15 cellular contexts compared by ENCODE assay signal in genomic region chr11:79940165-79940564, GRCh38.
DNase-seq lines count a peak whose midpoint lies in the region; ATAC-seq and TF ChIP-seq lines count a peak whose summit lies in the region.
"Had no signal": no experiment of that assay in that cellular context is flagged by ENCODE, and none has a peak within 500 bp of the region (broad histone marks: within the 10 kb centered on the region; RNA-seq: fewer than 3 reads in every experiment).

No MANE protein-coding gene starts in this region.

- peak overlapping the region; percentile 6; the same call in 2 of the 3 replicates for H2BK15ac ChIP-seq in IMR-90 (ENCODE audit: low read depth, low read length)

- H4K91ac ChIP-seq in IMR-90 (ENCODE audit: insufficient read depth, low read depth, low read length) = peak overlapping the region; percentile 24

- POLR2A ChIA-PET in IMR-90 (lab: Charles Lee; ENCODE audit: unreplicated experiment) = no interaction called here

- H3K4ac ChIP-seq in IMR-90 (ENCODE audit: low read depth, low read length) = peak overlapping the region; percentile 62

- no peak for ATAC-seq in IMR-90 (ENCODE audit: low read depth)
- ATAC-seq in psoas muscle = peak in 3 of 4 donors; percentile 37 to 59 (median 51)
- no peak for ATAC-seq in GM19455 (IDR thresholded peaks at IDR 0.05; ENCODE audit: unreplicated experiment)
- no peak for ATAC-seq in GM19023 (IDR thresholded peaks at IDR 0.05; ENCODE audit: unreplicated experiment)
- no peak for ATAC-seq in HG03108 (IDR thresholded peaks at IDR 0.05; ENCODE audit: unreplicated experiment)
- ATAC-seq: stimulated activated memory B cell treated with anti-CD40 and anti-IgM and Interleukin-4, amounts not matched to agents 10 μg/mL and 1 μg/mL and 100 μg/mL, for 72 hours had no signal

- H3K9me1 ChIP-seq in IMR-90 (ENCODE audit: insufficient read depth, low read length) = 0 out of 2 replicates have a peak, but pooled peaks cover 3% of the 10 kb centered on the region

- peak overlapping the region; percentile 41; the same call in 1 of the 2 replicates for H3K18ac ChIP-seq in IMR-90 (ENCODE audit: low read depth, low read length)

- no peaks in the 10 kb centered on the region for H3K9me3 ChIP-seq in IMR-90 (ENCODE audit: control insufficient read depth, insufficient read depth, low read length)
- no peaks in the 10 kb centered on the region for H3K9me3 ChIP-seq in fibroblast of lung (ENCODE audit: control insufficient read depth, insufficient read depth, low read depth, low read length)
- H3K9me3 ChIP-seq in psoas muscle = no peaks in the 10 kb centered on the region
- H3K9me3 ChIP-seq: BE2C, colonic mucosa had no signal

- H3K4me1 ChIP-seq in IMR-90 (ENCODE audit: control insufficient read depth, insufficient read depth, low read length) (peaks cover 9% of the 10 kb centered on the region), fibroblast of lung (ENCODE audit: control insufficient read depth, extremely low read depth, insufficient read depth, low read length) (no peaks in the 10 kb centered on the region), psoas muscle (no peaks in the 10 kb centered on the region)
- H3K4me1 ChIP-seq: BE2C, colonic mucosa had no signal

- no peak overlapping the region for H4K5ac ChIP-seq in IMR-90 (ENCODE audit: low read depth, low read length)

- dilution Hi-C loops in IMR-90 (cut with HindIII; ENCODE audit: low sequenced_read_pairs, unreplicated experiment) = no loop called here

- H3K36me3 ChIP-seq in IMR-90 (ENCODE audit: control insufficient read depth, insufficient read depth, low read length) = no peaks in the 10 kb centered on the region
- H3K36me3 ChIP-seq in fibroblast of lung (ENCODE audit: control insufficient read depth, insufficient read depth, low read length) = no peaks in the 10 kb centered on the region
- H3K36me3 ChIP-seq in psoas muscle (ENCODE audit: insufficient read depth in 1 of 2, low read depth in 1 of 2) = no peaks in the 10 kb centered on the region
- H3K36me3 ChIP-seq: BE2C, colonic mucosa had no signal

- BruUV-seq in IMR-90 (replicated peaks; lab: Mats Ljungman, UMichigan) = no TSS peak

- H3K14ac ChIP-seq in IMR-90 (replicated peaks; ENCODE audit: low read depth, low read length) = peak overlapping the region; percentile 76; the same call in 1 of the 2 replicates

- H2BK5ac ChIP-seq in IMR-90 (ENCODE audit: low read depth, low read length, poor library complexity, severe bottlenecking) = no peak overlapping the region

- H4K8ac ChIP-seq in IMR-90 (ENCODE audit: low read depth in 2 of 2, low read length in 2 of 2) = peak overlapping the region in 1 of 2 experiments; percentile 40; a peak in 1 of 4 replicates

- peak overlapping the region; percentile 82 for H2BK20ac ChIP-seq in IMR-90 (ENCODE audit: low read depth, low read length)

- peak overlapping the region; percentile 87 for H2BK120ac ChIP-seq in IMR-90 (ENCODE audit: low read depth, low read length)

- in situ Hi-C loops in IMR-90 (cut with MboI; ENCODE audit: low sequenced_read_pairs) = no loop called here

- WGBS in IMR-90 (ENCODE audit: extremely low coverage in 2 of 2, insufficient read length in 1 of 2), 2 experiments = 80% methylated on average over 2 of the region's 6 CpGs; no CpG with 5 or more reads in 1 of the 2 experiments
- 41 to 51% (median 41%) methylated on average over 6 of the region's 6 CpGs for WGBS in psoas muscle, 3 donors

- intact Hi-C loops in IMR-90 (cut with micrococcal nuclease) = no loop called here
- intact Hi-C loops in psoas muscle (cut with DNase I) = no loop called here

- H3K9ac ChIP-seq in IMR-90 (ENCODE audit: low read depth, low read length) (no peak overlapping the region), fibroblast of lung (ENCODE audit: insufficient read depth, low read length) (no peak overlapping the region)

- no peak overlapping the region for H3K56ac ChIP-seq in IMR-90 (ENCODE audit: extremely low read depth, insufficient read depth, low read length)

- TF ChIP-seq RAD21 in IMR-90 (IDR thresholded peaks at IDR 0.05; ENCODE audit: low read length) = no peak

- TF ChIP-seq CTCF in IMR-90 (conservative IDR thresholded peaks at IDR 0.05; ENCODE audit: low read depth, low read length) (no peak), fibroblast of lung (conservative IDR thresholded peaks at IDR 0.05 in 1 of 2, IDR thresholded peaks at IDR 0.05 in 1 of 2; ENCODE audit: low read depth in 1 of 2, low read length in 2 of 2) (no peak), psoas muscle (IDR thresholded peaks at IDR 0.05) (no peak)

- H3K79me1 ChIP-seq in IMR-90 (ENCODE audit: low read depth in 1 of 2, low read length in 2 of 2) = no peaks in the 10 kb centered on the region

- no peaks in the 10 kb centered on the region for H3K79me2 ChIP-seq in fibroblast of lung (ENCODE audit: control insufficient read depth, insufficient read depth, low read length)

- H3K27me3 ChIP-seq in IMR-90 (ENCODE audit: control insufficient read depth, insufficient read depth, low read length) = no peaks in the 10 kb centered on the region
- no peaks in the 10 kb centered on the region for H3K27me3 ChIP-seq in fibroblast of lung (ENCODE audit: control insufficient read depth, insufficient read depth, low read length)
- peaks cover 0 to 4% (median 0%) of the 10 kb centered on the region in 3 donors for H3K27me3 ChIP-seq in psoas muscle (ENCODE audit: insufficient read depth in 3 of 3, low read length in 2 of 3)
- H3K27me3 ChIP-seq: BE2C, colonic mucosa had no signal

- H2AK5ac ChIP-seq in IMR-90 (ENCODE audit: low read depth, low read length) = peak overlapping the region; percentile 23; the same call in 1 of the 2 replicates

- CTCF ChIA-PET in IMR-90 (lab: Yijun Ruan, JAX) = no interaction called here

- H2AK9ac ChIP-seq in IMR-90 (replicated peaks; ENCODE audit: low read depth, low read length, poor library complexity) = no peak overlapping the region

- H3K4me3 ChIP-seq in IMR-90 (ENCODE audit: insufficient read depth, low read depth, low read length) (no peak overlapping the region), fibroblast of lung (replicated peaks in 1 of 4; ENCODE audit: control extremely low read depth in 1 of 4, insufficient read depth in 1 of 4, low read depth in 3 of 4, low read length in 4 of 4) (no peak overlapping the region), psoas muscle (no peak overlapping the region)
- H3K4me3 ChIP-seq: colonic mucosa, PC-9 had no signal

- H3K27ac ChIP-seq in IMR-90 (ENCODE audit: insufficient read depth, low read length) = no peak overlapping the region
- no peak overlapping the region for H3K27ac ChIP-seq in fibroblast of lung (ENCODE audit: insufficient read depth, low read length)
- no peak overlapping the region for H3K27ac ChIP-seq in psoas muscle
- H3K27ac ChIP-seq: colonic mucosa, PC-9 had no signal

- no peak overlapping the region for H3K4me2 ChIP-seq in IMR-90 (ENCODE audit: low read depth, low read length)
- no peak overlapping the region for H3K4me2 ChIP-seq in fibroblast of lung (ENCODE audit: extremely low read depth, insufficient read depth, low read length)
- H3K4me2 ChIP-seq: PC-9 had no signal

- H4K20me1 ChIP-seq in IMR-90 (ENCODE audit: insufficient read depth, low read length) = no peaks in the 10 kb centered on the region
- H4K20me1 ChIP-seq in fibroblast of lung (ENCODE audit: control insufficient read depth, extremely low read depth, insufficient read depth, low read length) = no peaks in the 10 kb centered on the region

- peak; percentile 36 for DNase-seq in IMR-90
- DNase-seq in NCI-H526 (lab: John Stamatoyannopoulos, UW) = peak; percentile 74 to 89
- DNase-seq in fibroblast of lung (ENCODE audit: low read depth in 2 of 2) = peak; percentile 5 to 36
- no peak for DNase-seq in psoas muscle
- DNase-seq: activated T-cell treated with anti-CD3 and anti-CD28 coated beads, Interleukin-2, amount 50 U/mL, for 24 hours; BE2C; colonic mucosa; mesenchymal stem cell; NCI-H1694; NCI-H524 had no signal

- H3K23ac ChIP-seq in IMR-90 (ENCODE audit: low read depth, low read length) = no peak overlapping the region

- peak overlapping the region; percentile 17 for H2AFZ ChIP-seq in IMR-90 (replicated peaks; ENCODE audit: low read length, poor library complexity)
- no peak overlapping the region for H2AFZ ChIP-seq in fibroblast of lung (ENCODE audit: low read length)
- H2AFZ ChIP-seq: PC-9 had no signal

- TF ChIP-seq POLR2A in IMR-90 (IDR thresholded peaks at IDR 0.05; ENCODE audit: low read depth, low read length) = no peak

TF ChIP-seq in IMR-90, 13 proteins besides CTCF, POLR2A, EP300 and RAD21:
- 0 out of 2 replicates have a peak, but pooled peaks have one; percentile 6 for TF ChIP-seq USF2 (IDR thresholded peaks at IDR 0.05; ENCODE audit: low read depth, low read length)
- TF ChIP-seq RCOR1 (IDR thresholded peaks at IDR 0.05; ENCODE audit: insufficient replicate concordance, low read length) = no peak

Comparison
In these comparisons a context has a peak if more than half of its experiments do, and no peak if none do; other contexts are left out.
1. ATAC-seq: peak in psoas muscle (3 of 4); none in IMR-90 (single experiment), GM19455 (single experiment), GM19023 (single experiment) and HG03108 (single experiment).
2. DNase-seq: peak in IMR-90 (single experiment), NCI-H526 (2 of 2) and fibroblast of lung (2 of 2); none in psoas muscle (0 of 2).